In genomic region chr14:95467657-95468056, GRCh38 we compare ENCODE assay signal across 21 cellular contexts. TPM values are rescaled to one million over a fixed set of nuclear protein-coding genes. Genes with fewer than 3 reads are reported as not detected.
DNase-seq lines count a peak whose midpoint lies in the region; ATAC-seq and TF ChIP-seq lines count a peak whose summit lies in the region.
"Had no signal": no experiment of that assay in that cellular context is flagged by ENCODE, and none has a peak within 500 bp of the region (broad histone marks: within the 10 kb centered on the region; RNA-seq: fewer than 3 reads in every experiment).

No MANE protein-coding gene starts in this region.

- intact Hi-C loops in Right ventricle myocardium superior (cut with DNase I) = loop anchor here (5.0 kb wide), 1 partner anchor 50 kb away; the partner anchor contains the start of gene SYNE3
- intact Hi-C loops in cardiac septum (cut with DNase I) = no loop called here
- intact Hi-C loops in mucosa of descending colon (cut with DNase I, micrococcal nuclease) = no loop called here

- no peak overlapping the region for H3K27ac ChIP-seq in GM23338 (ENCODE audit: low read depth)
- H3K27ac ChIP-seq: epithelial cell of prostate, SJSA1, tibial artery had no signal

- no peaks in the 10 kb centered on the region for H3K27me3 Mint-ChIP-seq in T-cell
- peaks cover 2% of the 10 kb centered on the region for H3K27me3 Mint-ChIP-seq in GM23338 (ENCODE audit: insufficient read depth, low read depth, poor library complexity)
- H3K27me3 Mint-ChIP-seq: activated B cell treated with CpG ODN at 0.5 μM for 24 hours had no signal

- no peaks in the 10 kb centered on the region for H3K27me3 ChIP-seq in GM23338 (ENCODE audit: insufficient read depth)
- H3K27me3 ChIP-seq: SJSA1, tibial artery had no signal

- H3K9me2 ChIP-seq in GM23338 (ENCODE audit: insufficient read depth) = no peaks in the 10 kb centered on the region

- no peak overlapping the region for H3K4me3 Mint-ChIP-seq in T-cell
- H3K4me3 Mint-ChIP-seq in GM23338 = no peak overlapping the region
- H3K4me3 Mint-ChIP-seq: activated B cell treated with CpG ODN at 0.5 μM for 24 hours; mesothelial cell of epicardium; T-helper 2 cell treated with Interferon-gamma antibody and Interleukin-4, amounts not matched to agents 5 μg/mL and 100 μg/mL, for 36 hours had no signal

- H3F3A ChIP-seq in GM23338 (replicated peaks; ENCODE audit: low read depth) = no peaks in the 10 kb centered on the region

- H3K9me3 ChIP-seq in mucosa of descending colon = no peaks in the 10 kb centered on the region
- H3K9me3 ChIP-seq: SJSA1, tibial artery had no signal

- H3K4me1 ChIP-seq in mucosa of descending colon (ENCODE audit: low read depth) (peaks cover 33% of the 10 kb centered on the region), GM23338 (ENCODE audit: insufficient read depth) (no peaks in the 10 kb centered on the region)
- H3K4me1 ChIP-seq: SJSA1 had no signal

- H3K36me3 ChIP-seq in mucosa of descending colon (ENCODE audit: low read depth) = no peaks in the 10 kb centered on the region
- no peaks in the 10 kb centered on the region for H3K36me3 ChIP-seq in GM23338 (ENCODE audit: insufficient read depth)

- H3K4me1 Mint-ChIP-seq in T-cell (peaks cover 52 to 65% (median 65%) of the 10 kb centered on the region in 3 donors), GM23338 (no peaks in the 10 kb centered on the region)

- POLR2A ChIA-PET in T-cell (lab: Charles Lee) = no interaction called here

- no peak overlapping the region for H3K4me2 ChIP-seq in GM23338

- DNase-seq in Right ventricle myocardium superior = no peak
- no peak for DNase-seq in cardiac septum (ENCODE audit: low spot score)
- no peak for DNase-seq in T-cell
- DNase-seq in mucosa of descending colon = peak in 1 of 3 donors; percentile 55
- DNase-seq in GM23338 (ENCODE audit: low spot score) = no peak
- DNase-seq in NCI-H526 (lab: John Stamatoyannopoulos, UW) = no peak
- no peak for DNase-seq in mesenteric fat pad (ENCODE audit: low spot score)
- DNase-seq: activated B cell treated with CpG ODN at 0.5 μM for 24 hours, dermis blood vessel endothelial cell, foreskin fibroblast, H7, NCI-H1436, NCI-H774, PC-3, tibial artery had no signal

- no peaks in the 10 kb centered on the region for H4K20me1 ChIP-seq in GM23338 (replicated peaks; ENCODE audit: insufficient read depth)

- TF ChIP-seq CTCF in mucosa of descending colon (IDR thresholded peaks at IDR 0.05) (no peak), GM23338 (conservative IDR thresholded peaks at IDR 0.05; ENCODE audit: low read depth in 2 of 2) (no peak)

- H3K36me3 Mint-ChIP-seq in T-cell (peaks cover 49% of the 10 kb centered on the region), GM23338 (ENCODE audit: low read depth) (no peaks in the 10 kb centered on the region)
- H3K36me3 Mint-ChIP-seq: mesothelial cell of epicardium had no signal

- CTCF ChIA-PET in T-cell (lab: Charles Lee) = no interaction called here

- H3K9me3 Mint-ChIP-seq in T-cell (peaks cover 0 to 3% (median 0%) of the 10 kb centered on the region in 3 donors), GM23338 (no peaks in the 10 kb centered on the region)
- H3K9me3 Mint-ChIP-seq: activated B cell treated with CpG ODN at 0.5 μM for 24 hours; activated T-helper 2 cell treated with anti-CD3 and anti-CD28 coated beads, Interferon-gamma antibody, Interleukin-2, Interleukin-4, amounts not matched to agents 10 μg/mL and 5 μg/mL and 100 μg/mL, durations not matched to agents 14 hours and 24 hours and 36 hours; mesothelial cell of epicardium; T-helper 2 cell treated with Interferon-gamma antibody and Interleukin-4, amounts not matched to agents 5 μg/mL and 100 μg/mL, for 36 hours had no signal

- ATAC-seq in Right ventricle myocardium superior (ENCODE audit: poor library complexity) (peak; percentile 12), T-cell (replicated peaks in 1 of 4) (no peak), mucosa of descending colon (peak; percentile 10), GM23338 (no peak), HG03520 (IDR thresholded peaks at IDR 0.05; ENCODE audit: unreplicated experiment) (no peak)
- ATAC-seq: PC-3 had no signal

- no peaks in the 10 kb centered on the region for H3K79me2 ChIP-seq in GM23338 (replicated peaks; ENCODE audit: insufficient read depth)

- peak overlapping the region; percentile 88 to 97 for H3K27ac Mint-ChIP-seq in T-cell
- no peak overlapping the region for H3K27ac Mint-ChIP-seq in GM23338
- H3K27ac Mint-ChIP-seq: activated T-helper 2 cell treated with anti-CD3 and anti-CD28 coated beads, Interferon-gamma antibody, Interleukin-2, Interleukin-4, amounts not matched to agents 10 μg/mL and 5 μg/mL and 100 μg/mL, durations not matched to agents 14 hours and 24 hours and 36 hours; mesothelial cell of epicardium; T-helper 2 cell treated with Interferon-gamma antibody and Interleukin-4, amounts not matched to agents 5 μg/mL and 100 μg/mL, for 36 hours had no signal

- H2AFZ ChIP-seq in GM23338 = no peak overlapping the region

- no peak overlapping the region for H3K4me3 ChIP-seq in mucosa of descending colon
- H3K4me3 ChIP-seq in GM23338 = no peak overlapping the region
- H3K4me3 ChIP-seq: SJSA1, tibial artery had no signal

TF ChIP-seq in GM23338, 12 proteins besides CTCF, POLR2A, EP300 and RAD21 (continues in another document):
- TF ChIP-seq CREB1 (CRISPR knock-in tag; IDR thresholded peaks at IDR 0.05; ENCODE audit: low read depth) (no peak), ZNF331 (CRISPR knock-in tag; IDR thresholded peaks at IDR 0.05; ENCODE audit: low read depth) (no peak), ZNF462 (CRISPR knock-in tag; IDR thresholded peaks at IDR 0.05) (no peak), EZH2phosphoT487 (IDR thresholded peaks at IDR 0.05; ENCODE audit: unreplicated experiment) (no peak)

RNA-seq across cellular contexts. Expression of gene SYNE3, which starts 48.8 kb away (rescaled TPM):
- total RNA-seq in Right ventricle myocardium superior (15.1 TPM), cardiac septum (12.4 TPM), T-cell (10 to 100 TPM; 55.6 to 92.3 (median 77.8) TPM), mucosa of descending colon (10 to 100 TPM; 13.8 to 16.4 (median 13.9) TPM), mesenteric fat pad (179 TPM)
- under 0.01 and 0.03 TPM in 2 replicates for total RNA-seq in GM23338 (2014; rRNA removed; shearing (Covaris generic))
- 0.02 TPM in 1 of 2 replicates, not detected in the other for polyA plus RNA-seq in GM23338 (2016; fragmentation: Nextera tagmentation; extraction: Ambion mirVana)

Comparison
In these comparisons a context has a peak if more than half of its experiments do, and no peak if none do; other contexts are left out.
1. ATAC-seq: peak in Right ventricle myocardium superior (single experiment) and mucosa of descending colon (single experiment); none in T-cell (0 of 4), GM23338 (single experiment) and HG03520 (single experiment).
2. RNA of gene SYNE3, which starts 48.8 kb away (total RNA-seq): 179 TPM in mesenteric fat pad (single experiment), 55.6 to 92.3 TPM in T-cell, 15.1 TPM in Right ventricle myocardium superior (single experiment), 13.8 to 16.4 TPM in mucosa of descending colon and 12.4 TPM in cardiac septum (single experiment); under 0.01 to 0.03 TPM in GM23338; every median in the first group is over 10 times any median in the second.